8 cellular contexts compared by ENCODE assay signal in genomic region chr15:40098489-40099261, GRCh38. TPM values are rescaled to one million over a fixed set of nuclear protein-coding genes. Genes with fewer than 3 reads are reported as not detected.
DNase-seq lines count a peak whose midpoint lies in the region; ATAC-seq and TF ChIP-seq lines count a peak whose summit lies in the region.

No MANE protein-coding gene starts in this region.

- ATAC-seq in HG03354 (IDR thresholded peaks at IDR 0.05; ENCODE audit: poor library complexity, severe bottlenecking, unreplicated experiment): peak; percentile 84

- no peak overlapping the region for H3K4me3 ChIP-seq in BJ (ENCODE audit: low read depth, low read length)

- H3K36me3 ChIP-seq in BJ (ENCODE audit: control insufficient read depth, insufficient read depth, low read length): 0 out of 2 replicates have a peak, but pooled peaks cover 3% of the 10 kb centered on the region

- DNase-seq in BJ (ENCODE audit: low read depth) (peak; percentile 75), GM19240 (ENCODE audit: insufficient read length, low spot score) (peak; percentile 97), NCI-H2227 treated with DMSO at 0.1 percent for 48 hours (lab: John Stamatoyannopoulos, UW) (peak; percentile 64), dedifferentiated amniotic fluid mesenchymal stem cell (ENCODE audit: extremely low spot score) (peak; percentile 87), medulla oblongata (ENCODE audit: extremely low spot score) (peak; percentile 90)
- DNase-seq in activated CD4-positive, alpha-beta T cell treated with anti-CD3 and anti-CD28 coated beads for 4 hours: peak; percentile 65 to 69
- DNase-seq in stimulated activated CD8-positive, alpha-beta memory T cell treated with anti-CD3 and anti-CD28 coated beads, Interleukin-12 subunit alpha, Interleukin-12 subunit beta, amount 100 ng/mL, for 4 hours (ENCODE audit: low read depth): peak; percentile 51

- no peaks in the 10 kb centered on the region for H3K27me3 ChIP-seq in BJ (ENCODE audit: control insufficient read depth, insufficient read depth, low read length)

- CTCF ChIA-PET in BJ (lab: Yijun Ruan, JAX): interaction anchor here (0.7 to 2.0 kb wide), 11 partner anchors 8 to 118 kb away, joined by 3 to 6 read pairs (median 4); no protein-coding TSS in a partner anchor

- POLR2A ChIA-PET in BJ (lab: Charles Lee): interaction anchor here (0.6 kb wide), 1 partner anchor 11 kb away, joined by 11 read pairs; no protein-coding TSS in a partner anchor

- TF ChIP-seq CTCF in BJ (IDR thresholded peaks at IDR 0.05; ENCODE audit: insufficient read depth, low read depth, low read length): no peak

RNA-seq across cellular contexts. Expression of gene BMF, which starts 10.0 kb away (rescaled TPM):
- polyA plus RNA-seq in BJ (2011; rRNA removed): 5.8 and 8.3 TPM in 2 replicates
- polyA minus RNA-seq in BJ (2011; rRNA and poly(A)+ RNA removed): 9.6 and 9.8 TPM in 2 replicates

RNA-seq across cellular contexts. Expression of gene SRP14, which starts 59.7 kb away (rescaled TPM):
- 305 and 564 TPM in 2 replicates for polyA plus RNA-seq in BJ (2011; rRNA removed)
- polyA minus RNA-seq in BJ (2011; rRNA and poly(A)+ RNA removed): 31.1 and 63.6 TPM in 2 replicates
